In genomic region chrX:126027229-126027628, GRCh38 we compare ENCODE assay signal across 35 cellular contexts.
"Had no signal": no experiment of that assay in that cellular context is flagged by ENCODE, and none has a peak within 500 bp of the region (broad histone marks: within the 10 kb centered on the region; RNA-seq: fewer than 3 reads in every experiment).

No MANE protein-coding gene starts in this region.

- H3K36me3 ChIP-seq: ascending aorta, cardiac muscle cell had no signal

- H3K9me3 Mint-ChIP-seq: activated CD4-positive, alpha-beta memory T cell treated with anti-CD3 and anti-CD28 coated beads, Interleukin-2, amount 10 ng/mL, durations not matched to agents 7 days and 5 days; activated CD4-positive, alpha-beta T cell treated with anti-CD3 and anti-CD28 coated beads, Interleukin-2, amount 10 ng/mL, durations not matched to agents 7 days and 5 days; activated naive CD4-positive, alpha-beta T cell treated with anti-CD3 and anti-CD28 coated beads, Interleukin-2, amount 10 ng/mL, durations not matched to agents 7 days and 5 days; activated naive CD4-positive, alpha-beta T cell treated with anti-CD3 and anti-CD28 coated beads, Interleukin-2, amount 50 U/mL, for 24 hours; activated naive CD8-positive, alpha-beta T cell treated with anti-CD3 and anti-CD28 coated beads, Interleukin-2, amount 10 ng/mL, durations not matched to agents 7 days and 5 days; activated naive CD8-positive, alpha-beta T cell treated with anti-CD3 and anti-CD28 coated beads, Interleukin-2, amount 50 U/mL, for 24 hours; activated T-cell treated with anti-CD3 and anti-CD28 coated beads, Interleukin-2, amount 50 U/mL, for 24 hours; activated T-helper 2 cell treated with anti-CD3 and anti-CD28 coated beads, Interferon-gamma antibody, Interleukin-2, Interleukin-4, amounts not matched to agents 10 μg/mL and 5 μg/mL and 100 μg/mL, durations not matched to agents 14 hours and 24 hours and 36 hours; T-helper 1 cell treated with Interleukin-12 subunit alpha and Interleukin-12 subunit beta and Interleukin-4 antibody, amounts not matched to agents 30 μg/mL and 1 μg/mL, for 36 hours; T-helper 2 cell treated with Interferon-gamma antibody and Interleukin-4, amounts not matched to agents 5 μg/mL and 100 μg/mL, for 36 hours had no signal

- H3K27ac ChIP-seq: ascending aorta, cardiac muscle cell, VCaP had no signal

- H3K4me3 Mint-ChIP-seq: activated CD4-positive, alpha-beta memory T cell treated with anti-CD3 and anti-CD28 coated beads, Interleukin-2, amount 10 ng/mL, durations not matched to agents 7 days and 5 days; activated CD4-positive, alpha-beta T cell treated with anti-CD3 and anti-CD28 coated beads for 36 hours; activated CD4-positive, alpha-beta T cell treated with anti-CD3 and anti-CD28 coated beads, Interleukin-2, amount 10 ng/mL, durations not matched to agents 7 days and 5 days; activated CD8-positive, alpha-beta memory T cell treated with anti-CD3 and anti-CD28 coated beads, Interleukin-2, amount 10 ng/mL, durations not matched to agents 7 days and 5 days; activated CD8-positive, alpha-beta T cell treated with anti-CD3 and anti-CD28 coated beads, Interleukin-2, amount 10 ng/mL, durations not matched to agents 7 days and 5 days; activated naive CD4-positive, alpha-beta T cell treated with anti-CD3 and anti-CD28 coated beads, Interleukin-2, amount 10 ng/mL, durations not matched to agents 7 days and 5 days; activated naive CD4-positive, alpha-beta T cell treated with anti-CD3 and anti-CD28 coated beads, Interleukin-2, amount 50 U/mL, for 24 hours; activated naive CD8-positive, alpha-beta T cell; activated naive CD8-positive, alpha-beta T cell treated with anti-CD3 and anti-CD28 coated beads, Interleukin-2, amount 10 ng/mL, durations not matched to agents 7 days and 5 days; activated naive CD8-positive, alpha-beta T cell treated with anti-CD3 and anti-CD28 coated beads, Interleukin-2, amount 50 U/mL, for 24 hours; activated T-cell treated with anti-CD3 and anti-CD28 coated beads, Interleukin-2, amount 50 U/mL, for 24 hours; brain; T-helper 1 cell treated with Interleukin-12 subunit alpha and Interleukin-12 subunit beta and Interleukin-4 antibody, amounts not matched to agents 30 μg/mL and 1 μg/mL, for 36 hours; T-helper 2 cell treated with Interferon-gamma antibody and Interleukin-4, amounts not matched to agents 5 μg/mL and 100 μg/mL, for 36 hours had no signal

- H3K27ac Mint-ChIP-seq: activated CD4-positive, alpha-beta memory T cell treated with anti-CD3 and anti-CD28 coated beads, Interleukin-2, amount 10 ng/mL, durations not matched to agents 7 days and 5 days; activated CD4-positive, alpha-beta T cell treated with anti-CD3 and anti-CD28 coated beads for 36 hours; activated CD4-positive, alpha-beta T cell treated with anti-CD3 and anti-CD28 coated beads, Interleukin-2, amount 10 ng/mL, durations not matched to agents 7 days and 5 days; activated CD8-positive, alpha-beta memory T cell treated with anti-CD3 and anti-CD28 coated beads, Interleukin-2, amount 10 ng/mL, durations not matched to agents 7 days and 5 days; activated CD8-positive, alpha-beta T cell treated with anti-CD3 and anti-CD28 coated beads, Interleukin-2, amount 10 ng/mL, durations not matched to agents 7 days and 5 days; activated naive CD4-positive, alpha-beta T cell treated with anti-CD3 and anti-CD28 coated beads, Interleukin-2, amount 10 ng/mL, durations not matched to agents 7 days and 5 days; activated naive CD4-positive, alpha-beta T cell treated with anti-CD3 and anti-CD28 coated beads, Interleukin-2, amount 50 U/mL, for 24 hours; activated naive CD8-positive, alpha-beta T cell; activated naive CD8-positive, alpha-beta T cell treated with anti-CD3 and anti-CD28 coated beads, Interleukin-2, amount 10 ng/mL, durations not matched to agents 7 days and 5 days; activated naive CD8-positive, alpha-beta T cell treated with anti-CD3 and anti-CD28 coated beads, Interleukin-2, amount 50 U/mL, for 24 hours; activated T-cell treated with anti-CD3 and anti-CD28 coated beads, Interleukin-2, amount 50 U/mL, for 24 hours; activated T-helper 2 cell treated with anti-CD3 and anti-CD28 coated beads, Interferon-gamma antibody, Interleukin-2, Interleukin-4, amounts not matched to agents 10 μg/mL and 5 μg/mL and 100 μg/mL, durations not matched to agents 14 hours and 24 hours and 36 hours; brain; T-helper 1 cell treated with Interleukin-12 subunit alpha and Interleukin-12 subunit beta and Interleukin-4 antibody, amounts not matched to agents 30 μg/mL and 1 μg/mL, for 36 hours; T-helper 2 cell treated with Interferon-gamma antibody and Interleukin-4, amounts not matched to agents 5 μg/mL and 100 μg/mL, for 36 hours had no signal

- H3K4me1 ChIP-seq: ascending aorta had no signal

- H3K4me3 ChIP-seq: ascending aorta, cardiac muscle cell had no signal

- H3K36me3 Mint-ChIP-seq: activated CD8-positive, alpha-beta memory T cell treated with anti-CD3 and anti-CD28 coated beads, Interleukin-2, amount 10 ng/mL, durations not matched to agents 7 days and 5 days; activated naive CD4-positive, alpha-beta T cell treated with anti-CD3 and anti-CD28 coated beads, Interleukin-2, amount 10 ng/mL, durations not matched to agents 7 days and 5 days; activated naive CD4-positive, alpha-beta T cell treated with anti-CD3 and anti-CD28 coated beads, Interleukin-2, amount 50 U/mL, for 24 hours; activated naive CD8-positive, alpha-beta T cell; activated naive CD8-positive, alpha-beta T cell treated with anti-CD3 and anti-CD28 coated beads, Interleukin-2, amount 10 ng/mL, durations not matched to agents 7 days and 5 days; brain had no signal

- H3K27me3 Mint-ChIP-seq: activated CD4-positive, alpha-beta memory T cell treated with anti-CD3 and anti-CD28 coated beads, Interleukin-2, amount 10 ng/mL, durations not matched to agents 7 days and 5 days; activated CD4-positive, alpha-beta T cell treated with anti-CD3 and anti-CD28 coated beads, Interleukin-2, amount 10 ng/mL, durations not matched to agents 7 days and 5 days; activated CD8-positive, alpha-beta memory T cell treated with anti-CD3 and anti-CD28 coated beads, Interleukin-2, amount 10 ng/mL, durations not matched to agents 7 days and 5 days; activated naive CD4-positive, alpha-beta T cell treated with anti-CD3 and anti-CD28 coated beads, Interleukin-2, amount 10 ng/mL, durations not matched to agents 7 days and 5 days; activated naive CD4-positive, alpha-beta T cell treated with anti-CD3 and anti-CD28 coated beads, Interleukin-2, amount 50 U/mL, for 24 hours; activated naive CD8-positive, alpha-beta T cell; activated naive CD8-positive, alpha-beta T cell treated with anti-CD3 and anti-CD28 coated beads, Interleukin-2, amount 10 ng/mL, durations not matched to agents 7 days and 5 days had no signal

- DNase-seq: activated CD4-positive, alpha-beta memory T cell treated with anti-CD3 and anti-CD28 coated beads, Interleukin-2, amount 10 ng/mL, durations not matched to agents 7 days and 5 days; activated CD4-positive, alpha-beta T cell treated with anti-CD3 and anti-CD28 coated beads for 1 hour; activated CD4-positive, alpha-beta T cell treated with anti-CD3 and anti-CD28 coated beads for 36 hours; activated CD4-positive, alpha-beta T cell treated with anti-CD3 and anti-CD28 coated beads for 48 hours; activated CD4-positive, alpha-beta T cell treated with anti-CD3 and anti-CD28 coated beads, Interleukin-2, amount 10 ng/mL, durations not matched to agents 7 days and 5 days; activated CD4-positive, alpha-beta T cell treated with anti-CD3 and anti-CD28 coated beads, Interleukin-2, amount 50 U/mL, for 48 hours; activated CD4-positive, CD25-positive, alpha-beta regulatory T cell; activated CD8-positive, alpha-beta memory T cell treated with anti-CD3 and anti-CD28 coated beads for 24 hours; activated CD8-positive, alpha-beta memory T cell treated with anti-CD3 and anti-CD28 coated beads, Interleukin-2, amount 10 ng/mL, durations not matched to agents 7 days and 5 days; activated CD8-positive, alpha-beta memory T cell treated with anti-CD3 and anti-CD28 coated beads, Interleukin-2, amount 50 U/mL, for 48 hours; activated CD8-positive, alpha-beta T cell treated with anti-CD3 and anti-CD28 coated beads, Interleukin-2, amount 10 ng/mL, durations not matched to agents 7 days and 5 days; activated effector memory CD4-positive, alpha-beta T cell treated with Interleukin-2 at 50 U/mL for 16 hours; activated gamma-delta T cell; activated naive CD4-positive, alpha-beta T cell treated with anti-CD3 and anti-CD28 coated beads, Interleukin-2, amount 10 ng/mL, durations not matched to agents 7 days and 5 days; activated naive CD4-positive, alpha-beta T cell treated with Interleukin-2 at 50 U/mL for 16 hours; activated naive CD8-positive, alpha-beta T cell treated with anti-CD3 and anti-CD28 coated beads, Interleukin-2, amount 10 ng/mL, durations not matched to agents 7 days and 5 days; activated naive CD8-positive, alpha-beta T cell treated with anti-CD3 and anti-CD28 coated beads, Interleukin-2, amount 50 U/mL, for 24 hours; activated T-cell treated with anti-CD3 and anti-CD28 coated beads, Interleukin-2, amount 50 U/mL, for 24 hours; activated T-cell treated with anti-CD3 and anti-CD28 coated beads, Interleukin-2, amount 50 U/mL, for 48 hours; amygdala; anterior cingulate cortex; central memory CD4-positive, alpha-beta T cell; T-helper 1 cell; T-helper 2 cell; T-helper 9 cell had no signal

- H3K27me3 ChIP-seq: ascending aorta, cardiac muscle cell had no signal

- ATAC-seq: activated CD4-positive, alpha-beta T cell treated with anti-CD3 and anti-CD28 coated beads for 36 hours; activated CD4-positive, CD25-positive, alpha-beta regulatory T cell treated with anti-CD3 and anti-CD28 coated beads, Interleukin-2, amount 50 U/mL, for 24 hours; activated CD8-positive, alpha-beta memory T cell treated with anti-CD3 and anti-CD28 coated beads, Interleukin-2, amount 10 ng/mL, durations not matched to agents 7 days and 5 days; activated CD8-positive, alpha-beta T cell treated with anti-CD3 and anti-CD28 coated beads, Interleukin-2, amount 10 ng/mL, durations not matched to agents 7 days and 5 days; activated naive CD8-positive, alpha-beta T cell treated with anti-CD3 and anti-CD28 coated beads, Interleukin-2, amount 50 U/mL, for 24 hours had no signal

- H3K4me1 Mint-ChIP-seq: activated CD4-positive, alpha-beta memory T cell treated with anti-CD3 and anti-CD28 coated beads, Interleukin-2, amount 10 ng/mL, durations not matched to agents 7 days and 5 days; activated CD4-positive, alpha-beta T cell treated with anti-CD3 and anti-CD28 coated beads for 36 hours; activated CD4-positive, alpha-beta T cell treated with anti-CD3 and anti-CD28 coated beads, Interleukin-2, amount 10 ng/mL, durations not matched to agents 7 days and 5 days; activated CD8-positive, alpha-beta memory T cell treated with anti-CD3 and anti-CD28 coated beads, Interleukin-2, amount 10 ng/mL, durations not matched to agents 7 days and 5 days; activated naive CD4-positive, alpha-beta T cell treated with anti-CD3 and anti-CD28 coated beads, Interleukin-2, amount 10 ng/mL, durations not matched to agents 7 days and 5 days; activated naive CD4-positive, alpha-beta T cell treated with anti-CD3 and anti-CD28 coated beads, Interleukin-2, amount 50 U/mL, for 24 hours; activated naive CD8-positive, alpha-beta T cell treated with anti-CD3 and anti-CD28 coated beads, Interleukin-2, amount 10 ng/mL, durations not matched to agents 7 days and 5 days; activated naive CD8-positive, alpha-beta T cell treated with anti-CD3 and anti-CD28 coated beads, Interleukin-2, amount 50 U/mL, for 24 hours; brain had no signal

- H3K9me3 ChIP-seq: ascending aorta had no signal
